10 cellular contexts compared by ENCODE assay signal in genomic region chr20:36905566-36905965, GRCh38. TPM values are rescaled to one million over a fixed set of nuclear protein-coding genes. Genes with fewer than 3 reads are reported as not detected.
DNase-seq lines count a peak whose midpoint lies in the region; ATAC-seq lines count a peak whose summit lies in the region.
"Not testable (repeated sequence)": the region's sequence is repeated elsewhere in the genome, so short reads cannot be mapped to it uniquely, and the experiment has no call there.
"Had no signal": no experiment of that assay in that cellular context is flagged by ENCODE, and none has a peak within 500 bp of the region (broad histone marks: within the 10 kb centered on the region; RNA-seq: fewer than 3 reads in every experiment).

No MANE protein-coding gene starts in this region.

- peaks cover 11% of the 10 kb centered on the region for H3K4me1 Mint-ChIP-seq in T-helper 2 cell treated with Interferon-gamma antibody and Interleukin-4, amounts not matched to agents 5 μg/mL and 100 μg/mL, for 36 hours (ENCODE audit: low read depth)
- peaks cover 16% of the 10 kb centered on the region for H3K4me1 Mint-ChIP-seq in activated naive CD4-positive, alpha-beta T cell treated with anti-CD3 and anti-CD28 coated beads for 36 hours (ENCODE audit: low read depth)
- H3K4me1 Mint-ChIP-seq in activated naive CD8-positive, alpha-beta T cell treated with anti-CD3 and anti-CD28 coated beads, Interleukin-2, amount 50 U/mL, for 24 hours; natural killer cell treated with Interleukin-12 subunit alpha and Interleukin-12 subunit beta and Interleukin-15 and Interleukin-18, amount 100 ng/mL, for 72 hours (ENCODE audit: low read depth in 2 of 2): not testable (repeated sequence)

- not testable (repeated sequence) for H3K9me3 Mint-ChIP-seq in T-helper 2 cell treated with Interferon-gamma antibody and Interleukin-4, amounts not matched to agents 5 μg/mL and 100 μg/mL, for 36 hours; activated naive CD4-positive, alpha-beta T cell treated with anti-CD3 and anti-CD28 coated beads for 36 hours; activated naive CD8-positive, alpha-beta T cell treated with anti-CD3 and anti-CD28 coated beads, Interleukin-2, amount 50 U/mL, for 24 hours; natural killer cell treated with Interleukin-12 subunit alpha and Interleukin-12 subunit beta and Interleukin-15 and Interleukin-18, amount 100 ng/mL, for 72 hours

- H3K36me3 Mint-ChIP-seq in T-helper 2 cell treated with Interferon-gamma antibody and Interleukin-4, amounts not matched to agents 5 μg/mL and 100 μg/mL, for 36 hours (ENCODE audit: low read depth), result peaks cover 55% of the 10 kb centered on the region
- peaks cover 21% of the 10 kb centered on the region for H3K36me3 Mint-ChIP-seq in activated naive CD4-positive, alpha-beta T cell treated with anti-CD3 and anti-CD28 coated beads for 36 hours (ENCODE audit: low read depth)
- H3K36me3 Mint-ChIP-seq in activated naive CD8-positive, alpha-beta T cell treated with anti-CD3 and anti-CD28 coated beads, Interleukin-2, amount 50 U/mL, for 24 hours (ENCODE audit: low read depth), result peaks cover 22% of the 10 kb centered on the region
- peaks cover 25% of the 10 kb centered on the region for H3K36me3 Mint-ChIP-seq in natural killer cell treated with Interleukin-12 subunit alpha and Interleukin-12 subunit beta and Interleukin-15 and Interleukin-18, amount 100 ng/mL, for 72 hours

- not testable (repeated sequence) for H3K27me3 Mint-ChIP-seq in T-helper 2 cell treated with Interferon-gamma antibody and Interleukin-4, amounts not matched to agents 5 μg/mL and 100 μg/mL, for 36 hours (ENCODE audit: low read depth); activated naive CD4-positive, alpha-beta T cell treated with anti-CD3 and anti-CD28 coated beads for 36 hours (ENCODE audit: low read depth); activated naive CD8-positive, alpha-beta T cell treated with anti-CD3 and anti-CD28 coated beads, Interleukin-2, amount 50 U/mL, for 24 hours; natural killer cell treated with Interleukin-12 subunit alpha and Interleukin-12 subunit beta and Interleukin-15 and Interleukin-18, amount 100 ng/mL, for 72 hours

- DNase-seq in T-helper 2 cell treated with Interferon-gamma antibody and Interleukin-4, amounts not matched to agents 5 μg/mL and 100 μg/mL, for 36 hours (ENCODE audit: low spot score); activated naive CD4-positive, alpha-beta T cell treated with anti-CD3 and anti-CD28 coated beads for 36 hours; activated naive CD8-positive, alpha-beta T cell treated with anti-CD3 and anti-CD28 coated beads, Interleukin-2, amount 50 U/mL, for 24 hours; natural killer cell treated with Interleukin-12 subunit alpha and Interleukin-12 subunit beta and Interleukin-15 and Interleukin-18, amount 100 ng/mL, for 72 hours (ENCODE audit: low spot score): not testable (repeated sequence)
- peak; percentile 7 for DNase-seq in activated T-cell treated with anti-CD3 and anti-CD28 coated beads, Interleukin-2, amount 50 U/mL, for 1 hour
- DNase-seq in mesenteric fat pad (ENCODE audit: low spot score), result peak; percentile 82

- intact Hi-C loops in activated naive CD4-positive, alpha-beta T cell treated with anti-CD3 and anti-CD28 coated beads for 36 hours (cut with micrococcal nuclease), result not testable (repeated sequence)

- peak overlapping the region; percentile 65 for H3K27ac Mint-ChIP-seq in T-helper 2 cell treated with Interferon-gamma antibody and Interleukin-4, amounts not matched to agents 5 μg/mL and 100 μg/mL, for 36 hours
- H3K27ac Mint-ChIP-seq in activated naive CD4-positive, alpha-beta T cell treated with anti-CD3 and anti-CD28 coated beads for 36 hours, result peak overlapping the region; percentile 56
- H3K27ac Mint-ChIP-seq in activated naive CD8-positive, alpha-beta T cell treated with anti-CD3 and anti-CD28 coated beads, Interleukin-2, amount 50 U/mL, for 24 hours, result peak overlapping the region; percentile 30
- H3K27ac Mint-ChIP-seq in natural killer cell treated with Interleukin-12 subunit alpha and Interleukin-12 subunit beta and Interleukin-15 and Interleukin-18, amount 100 ng/mL, for 72 hours, result peak overlapping the region; percentile 77 to 84

- ATAC-seq in activated naive CD8-positive, alpha-beta T cell treated with anti-CD3 and anti-CD28 coated beads, Interleukin-2, amount 50 U/mL, for 24 hours; natural killer cell treated with Interleukin-12 subunit alpha and Interleukin-12 subunit beta and Interleukin-15 and Interleukin-18, amount 100 ng/mL, for 72 hours: not testable (repeated sequence)

- CTCF ChIA-PET in activated naive CD4-positive, alpha-beta T cell treated with anti-CD3 and anti-CD28 coated beads for 36 hours (lab: Charles Lee), result interaction anchor here (0.6 to 6.3 kb wide), 2 partner anchors 11 to 14 kb away, joined by 3 to 36 read pairs; no protein-coding TSS in a partner anchor

- not testable (repeated sequence) for H3K4me3 Mint-ChIP-seq in T-helper 2 cell treated with Interferon-gamma antibody and Interleukin-4, amounts not matched to agents 5 μg/mL and 100 μg/mL, for 36 hours; activated naive CD4-positive, alpha-beta T cell treated with anti-CD3 and anti-CD28 coated beads for 36 hours; activated naive CD8-positive, alpha-beta T cell treated with anti-CD3 and anti-CD28 coated beads, Interleukin-2, amount 50 U/mL, for 24 hours; natural killer cell treated with Interleukin-12 subunit alpha and Interleukin-12 subunit beta and Interleukin-15 and Interleukin-18, amount 100 ng/mL, for 72 hours

RNA-seq across cellular contexts. Expression of gene TLDC2, which starts 29.6 kb away (rescaled TPM):
- total RNA-seq in activated naive CD4-positive, alpha-beta T cell treated with anti-CD3 and anti-CD28 coated beads for 36 hours, result not detected
- not detected for total RNA-seq in mesenteric fat pad
- under 1 TPM in 1 of 2 donors, not detected in 1; 0.39 TPM for total RNA-seq in natural killer cell treated with Interleukin-12 subunit alpha and Interleukin-12 subunit beta and Interleukin-15 and Interleukin-18, amount 100 ng/mL, for 72 hours
- total RNA-seq: A172; B cell; CD8-positive, alpha-beta memory T cell; HT1080 had no signal

RNA-seq across cellular contexts. Expression of gene SAMHD1, which starts 45.9 kb away (rescaled TPM):
- 10 to 100 TPM; 29.9 to 33.5 TPM for total RNA-seq in activated naive CD4-positive, alpha-beta T cell treated with anti-CD3 and anti-CD28 coated beads for 36 hours
- total RNA-seq in mesenteric fat pad, result 280 TPM
- total RNA-seq in natural killer cell treated with Interleukin-12 subunit alpha and Interleukin-12 subunit beta and Interleukin-15 and Interleukin-18, amount 100 ng/mL, for 72 hours, result 10 to 100 TPM; 74.9 to 86.0 TPM

Comparison
In these comparisons a context has a peak if more than half of its experiments do, and no peak if none do; other contexts are left out.
1. H3K27ac Mint-ChIP-seq: peak in every context shown above with its lines; median percentile 80 in natural killer cell treated with Interleukin-12 subunit alpha and Interleukin-12 subunit beta and Interleukin-15 and Interleukin-18, amount 100 ng/mL, for 72 hours; 65 in T-helper 2 cell treated with Interferon-gamma antibody and Interleukin-4, amounts not matched to agents 5 μg/mL and 100 μg/mL, for 36 hours; 56 in activated naive CD4-positive, alpha-beta T cell treated with anti-CD3 and anti-CD28 coated beads for 36 hours; 30 in activated naive CD8-positive, alpha-beta T cell treated with anti-CD3 and anti-CD28 coated beads, Interleukin-2, amount 50 U/mL, for 24 hours.